2 cellular contexts compared by ENCODE assay signal in genomic region chr6:125163339-125163738, GRCh38. TPM values are rescaled to one million over a fixed set of nuclear protein-coding genes. Genes with fewer than 3 reads are reported as not detected.
"Had no signal": no experiment of that assay in that cellular context is flagged by ENCODE, and none has a peak within 500 bp of the region (broad histone marks: within the 10 kb centered on the region; RNA-seq: fewer than 3 reads in every experiment).

No MANE protein-coding gene starts in this region.

RNA-seq across cellular contexts. Expression of gene TPD52L1, which starts 9.8 kb away (rescaled TPM):
- total RNA-seq: OCI-LY7, SJCRH30 had no signal
